Comparison of ENCODE assay signal across 21 cellular contexts in the genomic region with DNA sequence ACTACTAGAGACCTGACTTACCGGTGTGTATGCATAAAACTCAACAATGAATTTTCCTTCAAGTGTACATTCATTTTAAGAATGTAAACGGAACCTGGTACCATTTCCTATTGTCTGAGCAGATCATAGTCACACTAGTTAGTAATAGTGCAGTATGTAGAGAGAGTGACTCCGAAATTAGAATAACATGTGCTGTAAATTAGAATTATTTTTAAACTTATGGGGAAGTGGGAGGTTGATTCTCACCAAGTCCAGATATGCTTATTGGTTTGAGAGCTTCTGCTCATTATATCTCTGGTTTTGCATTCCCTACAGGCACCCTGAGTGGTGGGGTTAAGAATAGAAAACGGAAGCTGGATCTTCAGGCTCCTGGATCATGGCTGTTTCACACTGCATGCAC. TPM values are rescaled to one million over a fixed set of nuclear protein-coding genes. Genes with fewer than 3 reads are reported as not detected.
DNase-seq lines count a peak whose midpoint lies in the region; ATAC-seq and TF ChIP-seq lines count a peak whose summit lies in the region.
"Had no signal": no experiment of that assay in that cellular context is flagged by ENCODE, and none has a peak within 500 bp of the region (broad histone marks: within the 10 kb centered on the region; RNA-seq: fewer than 3 reads in every experiment).

No MANE protein-coding gene starts in this region.

- peaks cover 6% of the 10 kb centered on the region for H3K27me3 ChIP-seq in osteoblast (ENCODE audit: insufficient read depth, low read length)

- no peaks in the 10 kb centered on the region for H3K27me3 Mint-ChIP-seq in activated B cell treated with CpG ODN at 0.5 μM for 24 hours
- H3K27me3 Mint-ChIP-seq: CD4-positive, alpha-beta T cell had no signal

- no peak overlapping the region for H3K27ac ChIP-seq in osteoblast (ENCODE audit: low read depth, low read length)
- H3K27ac ChIP-seq: KMS-11 had no signal

- no peak overlapping the region for H3K4me3 Mint-ChIP-seq in activated B cell treated with CpG ODN at 0.5 μM for 24 hours
- H3K4me3 Mint-ChIP-seq: CD4-positive, alpha-beta T cell; GM23338 had no signal

- no peaks in the 10 kb centered on the region for H3K79me2 ChIP-seq in osteoblast (ENCODE audit: insufficient read depth, low read length)

- POLR2A ChIA-PET in activated B cell treated with CpG ODN at 0.5 μM for 24 hours (lab: Charles Lee), result no interaction called here

- peaks cover 30% of the 10 kb centered on the region for H3K4me1 Mint-ChIP-seq in activated B cell treated with CpG ODN at 0.5 μM for 24 hours

- H3K36me3 Mint-ChIP-seq in activated B cell treated with CpG ODN at 0.5 μM for 24 hours (ENCODE audit: low read depth), result peaks cover 4% of the 10 kb centered on the region

- CTCF ChIA-PET in activated B cell treated with CpG ODN at 0.5 μM for 24 hours (lab: Charles Lee), result interaction anchor here (1.4 kb wide), 1 partner anchor 27 kb away, joined by 3 read pairs; no protein-coding TSS in a partner anchor

- no peaks in the 10 kb centered on the region for H3K36me3 ChIP-seq in osteoblast (ENCODE audit: insufficient read depth, low read length)

- peak; percentile 25 to 41 for ATAC-seq in activated CD4-positive, CD25-positive, alpha-beta regulatory T cell treated with anti-CD3 and anti-CD28 coated beads, Interleukin-2, amount 50 U/mL, for 24 hours
- peak; percentile 66 for ATAC-seq in HG02870 (IDR thresholded peaks at IDR 0.05; ENCODE audit: unreplicated experiment)
- ATAC-seq in activated B cell treated with CpG ODN at 0.5 μM for 24 hours (ENCODE audit: low read depth), result peak; percentile 60
- no peak for ATAC-seq in HG03521 (IDR thresholded peaks at IDR 0.05; ENCODE audit: unreplicated experiment)
- ATAC-seq in GM19452 (IDR thresholded peaks at IDR 0.05; ENCODE audit: unreplicated experiment), result no peak
- ATAC-seq: GM23338 had no signal

- no peak overlapping the region for H3K27ac Mint-ChIP-seq in activated B cell treated with CpG ODN at 0.5 μM for 24 hours
- H3K27ac Mint-ChIP-seq: CD4-positive, alpha-beta T cell; GM23338 had no signal

- peak overlapping the region; percentile 43 for H3K4me2 ChIP-seq in osteoblast (ENCODE audit: insufficient read depth, low read length)
- H3K4me2 ChIP-seq: GM23338, KMS-11, SK-N-SH had no signal

- no peak for DNase-seq in activated CD4-positive, CD25-positive, alpha-beta regulatory T cell (lab: John Stamatoyannopoulos, UW)
- no peak for DNase-seq in activated B cell treated with CpG ODN at 0.5 μM for 24 hours
- no peak for DNase-seq in osteoblast (ENCODE audit: insufficient read length, low spot score, missing footprints)
- DNase-seq in cerebellar nuclear complex (lab: John Stamatoyannopoulos, UW), result no peak
- DNase-seq: CD4-positive, alpha-beta T cell; DMS153; GDM1; HCEC 1CT; NCI-H1048; NCI-H1436; NCI-H1930; NCI-H345; NCI-H524 treated with DMSO at 0.1 percent for 48 hours; SHP77 treated with DMSO at 0.1 percent for 48 hours; SK-N-SH had no signal

- H3K4me3 ChIP-seq in osteoblast (ENCODE audit: insufficient read depth, low read length), result peak overlapping the region; percentile 12
- H3K4me3 ChIP-seq: GM23338 had no signal

- no peaks in the 10 kb centered on the region for H3K9me3 Mint-ChIP-seq in activated B cell treated with CpG ODN at 0.5 μM for 24 hours
- H3K9me3 Mint-ChIP-seq: CD4-positive, alpha-beta T cell; GM23338 had no signal

- H3K4me1 ChIP-seq in osteoblast (ENCODE audit: insufficient read depth, low read length), result no peaks in the 10 kb centered on the region

- intact Hi-C loops in activated B cell treated with CpG ODN at 0.5 μM for 24 hours (cut with micrococcal nuclease), result no loop called here

- no peaks in the 10 kb centered on the region for H3K9me3 ChIP-seq in osteoblast (ENCODE audit: low read depth, low read length)
- H3K9me3 ChIP-seq: SK-N-SH had no signal

- TF ChIP-seq CTCF in activated B cell treated with CpG ODN at 0.5 μM for 24 hours (IDR thresholded peaks at IDR 0.05), result no peak
- TF ChIP-seq CTCF in osteoblast (IDR thresholded peaks at IDR 0.05; ENCODE audit: extremely low read depth, low read depth, low read length), result no peak

- H4K20me1 ChIP-seq in osteoblast (ENCODE audit: insufficient read depth, low read length), result no peaks in the 10 kb centered on the region

- H2AFZ ChIP-seq in osteoblast (ENCODE audit: low read length), result peak overlapping the region; percentile 42
- H2AFZ ChIP-seq: GM23338 had no signal

RNA-seq across cellular contexts. Expression of a gene that starts 39.6 kb away (rescaled TPM):
- 14.5 and 15.9 TPM in 2 replicates for total RNA-seq in activated B cell treated with CpG ODN at 0.5 μM for 24 hours
- total RNA-seq in osteoblast, result 25.3 and 27.7 TPM in 2 replicates

Comparison
In these comparisons a context has a peak if more than half of its experiments do, and no peak if none do; other contexts are left out.
1. ATAC-seq: peak in activated CD4-positive, CD25-positive, alpha-beta regulatory T cell treated with anti-CD3 and anti-CD28 coated beads, Interleukin-2, amount 50 U/mL, for 24 hours (2 of 2), HG02870 (single experiment) and activated B cell treated with CpG ODN at 0.5 μM for 24 hours (single experiment); none in HG03521 (single experiment) and GM19452 (single experiment).